In genomic region chr9:120583958-120584369, GRCh38 we compare ENCODE assay signal across 8 cellular contexts. TPM values are rescaled to one million over a fixed set of nuclear protein-coding genes. Genes with fewer than 3 reads are reported as not detected.
DNase-seq lines count a peak whose midpoint lies in the region; ATAC-seq and TF ChIP-seq lines count a peak whose summit lies in the region.

No MANE protein-coding gene starts in this region.

- ATAC-seq in GM21786 (IDR thresholded peaks at IDR 0.05; ENCODE audit: unreplicated experiment) (peak; percentile 33), GM18519 (IDR thresholded peaks at IDR 0.05; ENCODE audit: low FRiP score, unreplicated experiment) (no peak)

- DNase-seq in DMS79 treated with DMSO at 0.1 percent for 48 hours (lab: John Stamatoyannopoulos, UW) (peak; percentile 32), NB4 (ENCODE audit: low read depth) (peak; percentile 87), T-helper 2 cell (peak in 3 of 5 experiments; percentile 17 to 83 (median 26)), fibroblast of pulmonary artery (ENCODE audit: low read depth) (peak; percentile 91), uterus (no peak)

- no peak overlapping the region for H3K4me2 ChIP-seq in parathyroid adenoma (ENCODE audit: low read length)

- peak overlapping the region; percentile 33 for H2AFZ ChIP-seq in parathyroid adenoma

- H3K27ac ChIP-seq in parathyroid adenoma, result no peak overlapping the region
- H3K27ac ChIP-seq in uterus, result no peak overlapping the region

- peaks cover 9% of the 10 kb centered on the region for H3K79me2 ChIP-seq in parathyroid adenoma

- TF ChIP-seq POLR2A in NB4 (IDR thresholded peaks at IDR 0.05; ENCODE audit: extremely low read depth, insufficient read length) (no peak), uterus (IDR thresholded peaks at IDR 0.05) (no peak)

- TF ChIP-seq CTCF in NB4 (IDR thresholded peaks at IDR 0.05; ENCODE audit: low read depth, low read length) (no peak), fibroblast of pulmonary artery (IDR thresholded peaks at IDR 0.05; ENCODE audit: low read length, missing control alignments) (no peak), parathyroid adenoma (IDR thresholded peaks at IDR 0.05) (no peak), uterus (IDR thresholded peaks at IDR 0.05) (no peak)

- no peaks in the 10 kb centered on the region for H3K9me3 ChIP-seq in parathyroid adenoma (ENCODE audit: control insufficient read depth, low read length)
- H3K9me3 ChIP-seq in uterus, result no peaks in the 10 kb centered on the region

- H3K36me3 ChIP-seq in parathyroid adenoma (ENCODE audit: control insufficient read depth, insufficient read depth, low read length), result no peaks in the 10 kb centered on the region
- no peaks in the 10 kb centered on the region for H3K36me3 ChIP-seq in uterus

- no peaks in the 10 kb centered on the region for H3K27me3 ChIP-seq in parathyroid adenoma (ENCODE audit: control insufficient read depth, insufficient read depth, low read length)
- no peaks in the 10 kb centered on the region for H3K27me3 ChIP-seq in uterus

- no peaks in the 10 kb centered on the region for H3K4me1 ChIP-seq in parathyroid adenoma
- no peaks in the 10 kb centered on the region for H3K4me1 ChIP-seq in uterus

- intact Hi-C loops in uterus (cut with DNase I; ENCODE audit: low total_unique reads), result no loop called here

- no peak overlapping the region for H3K9ac ChIP-seq in parathyroid adenoma

- H3K4me3 ChIP-seq in NB4 (ENCODE audit: low read depth, low read length), result no peak overlapping the region
- H3K4me3 ChIP-seq in fibroblast of pulmonary artery (replicated peaks; ENCODE audit: low read depth, low read length), result no peak overlapping the region
- H3K4me3 ChIP-seq in parathyroid adenoma (ENCODE audit: low read depth, low read length), result no peak overlapping the region
- no peak overlapping the region for H3K4me3 ChIP-seq in uterus

RNA-seq across cellular contexts. Expression of gene CDK5RAP2, which starts 4.0 kb away (rescaled TPM):
- 10 to 100 TPM; 28.9 to 62.3 (median 40.0) TPM for total RNA-seq in uterus

Comparison
In these comparisons a context has a peak if more than half of its experiments do, and no peak if none do; other contexts are left out.
1. DNase-seq: peak in DMS79 treated with DMSO at 0.1 percent for 48 hours (single experiment), NB4 (single experiment), T-helper 2 cell (3 of 5) and fibroblast of pulmonary artery (single experiment); none in uterus (0 of 2).